ENCODE assay signal across 4 cellular contexts in genomic region chr17:66972442-66972830, GRCh38. TPM values are rescaled to one million over a fixed set of nuclear protein-coding genes. Genes with fewer than 3 reads are reported as not detected.
"Had no signal": no experiment of that assay in that cellular context is flagged by ENCODE, and none has a peak within 500 bp of the region (broad histone marks: within the 10 kb centered on the region; RNA-seq: fewer than 3 reads in every experiment).

No MANE protein-coding gene starts in this region.

RNA-seq across cellular contexts. Expression of gene CACNG4, which starts 7.9 kb away (rescaled TPM):
- total RNA-seq: OCI-LY7, Right ventricle myocardium inferior, Right ventricle myocardium superior, SK-MEL-5 had no signal
